ENCODE assay signal across 1 cellular context in genomic region chr1:15965228-15965767, GRCh38.
TF ChIP-seq lines count a peak whose summit lies in the region.

No MANE protein-coding gene starts in this region.

TF ChIP-seq in IMR-90, 13 proteins besides CTCF, POLR2A, EP300 and RAD21:
- TF ChIP-seq RFX5 (IDR thresholded peaks at IDR 0.05; ENCODE audit: low read depth, low read length) (no peak), SMC3 (IDR thresholded peaks at IDR 0.05; ENCODE audit: low read depth, low read length) (no peak), MAFK (IDR thresholded peaks at IDR 0.05; ENCODE audit: low read depth, low read length) (no peak), CEBPB (IDR thresholded peaks at IDR 0.05; ENCODE audit: low read depth, low read length) (peak; percentile 43; the same call in 1 of the 2 replicates), NFE2L2 (IDR thresholded peaks at IDR 0.05; ENCODE audit: low read depth, low read length) (no peak), FOS (IDR thresholded peaks at IDR 0.05; ENCODE audit: low read depth, low read length) (0 out of 2 replicates have a peak, but pooled peaks have one; percentile 3), USF2 (IDR thresholded peaks at IDR 0.05; ENCODE audit: low read depth, low read length) (no peak), ELK1 (IDR thresholded peaks at IDR 0.05; ENCODE audit: borderline replicate concordance, low read depth, low read length) (no peak), CHD1 (IDR thresholded peaks at IDR 0.05; ENCODE audit: low read depth, low read length) (no peak), MXI1 (IDR thresholded peaks at IDR 0.05; ENCODE audit: borderline replicate concordance, low read depth, low read length) (no peak), BHLHE40 (IDR thresholded peaks at IDR 0.05; ENCODE audit: low read depth, low read length) (no peak), RCOR1 (IDR thresholded peaks at IDR 0.05; ENCODE audit: insufficient replicate concordance, low read length) (no peak), MAZ (IDR thresholded peaks at IDR 0.05; ENCODE audit: borderline replicate concordance, low read depth, low read length) (no peak)
